22 cellular contexts compared by ENCODE assay signal in the genomic region with DNA sequence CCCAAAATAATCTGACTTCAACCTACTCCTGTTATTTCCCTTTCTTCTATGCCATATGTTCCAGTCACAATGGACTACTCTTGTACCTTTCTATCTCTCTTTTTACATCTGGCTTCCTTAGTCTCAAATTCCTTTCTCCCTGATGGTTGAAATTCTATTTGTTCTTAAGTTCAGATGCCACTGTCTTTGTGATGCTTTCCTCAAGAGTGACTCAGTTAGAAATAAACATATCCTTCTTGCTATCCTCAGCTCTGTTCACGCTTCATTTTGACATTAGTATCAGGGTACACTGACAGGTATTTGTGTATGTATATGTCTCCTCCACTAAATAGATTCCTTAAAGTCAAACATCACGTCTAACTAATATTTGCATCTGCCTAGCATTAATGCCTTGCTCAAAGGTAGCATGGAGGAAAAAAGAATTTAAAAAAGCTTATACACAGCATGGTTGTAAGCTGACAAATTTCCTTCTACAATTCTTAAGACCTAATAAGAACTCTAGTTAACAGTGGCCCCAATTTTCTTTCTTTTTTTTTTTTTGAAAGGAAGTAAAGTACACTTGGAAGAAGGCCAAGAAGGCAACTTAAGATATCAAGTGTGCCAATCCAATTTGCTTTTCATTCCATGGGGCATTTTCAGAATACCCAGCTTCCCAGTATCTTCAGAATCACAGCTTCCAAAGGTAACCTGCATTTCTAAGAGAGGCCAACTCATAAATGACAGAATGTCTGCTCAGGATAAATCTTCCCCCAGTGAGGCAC. TPM values are rescaled to one million over a fixed set of nuclear protein-coding genes. Genes with fewer than 3 reads are reported as not detected.
A peak's percentile ranks its signal among the peaks of the same experiment; 100 is the strongest.
DNase-seq lines count a peak whose midpoint lies in the region; ATAC-seq, FAIRE-seq and TF ChIP-seq lines count a peak whose summit lies in the region.
"Had no signal": no experiment of that assay in that cellular context is flagged by ENCODE, and none has a peak within 500 bp of the region (broad histone marks: within the 10 kb centered on the region; RNA-seq: fewer than 3 reads in every experiment).

No MANE protein-coding gene starts in this region.

- FAIRE-seq in bronchial epithelial cell (lab: Jason Lieb, UNC), result no peak
- FAIRE-seq: A204.1 had no signal

- H2AFZ ChIP-seq in mesenchymal stem cell (ENCODE audit: low read depth, low read length), result no peak overlapping the region

- no peak overlapping the region for H3K27ac ChIP-seq in mesenchymal stem cell (ENCODE audit: low read length, poor library complexity, severe bottlenecking)
- H3K27ac ChIP-seq in CD4-positive, alpha-beta memory T cell (ENCODE audit: low read depth, low read length), result no peak overlapping the region
- H3K27ac ChIP-seq: heart left ventricle, SJSA1 had no signal

- H3K36me3 ChIP-seq in bronchial epithelial cell (ENCODE audit: control insufficient read depth, insufficient read depth, low read length) (peaks cover 4% of the 10 kb centered on the region), mesenchymal stem cell (ENCODE audit: control insufficient read depth in 1 of 2, insufficient read depth in 2 of 2, low read depth in 1 of 2, low read length in 2 of 2) (peaks cover 4 to 56% of the 10 kb centered on the region in 2 experiments)
- peaks cover 12% of the 10 kb centered on the region for H3K36me3 ChIP-seq in CD4-positive, alpha-beta memory T cell (ENCODE audit: insufficient read depth, low read length)

- no peak overlapping the region for H3K14ac ChIP-seq in mesenchymal stem cell (ENCODE audit: low read length in 2 of 2)

- TF ChIP-seq CTCF in bronchial epithelial cell (IDR thresholded peaks at IDR 0.05; ENCODE audit: insufficient read depth, low read length, severe bottlenecking), result no peak

- DNase-seq in NCI-H524 (lab: John Stamatoyannopoulos, UW), result peak; percentile 27 to 73
- no peak for DNase-seq in NCI-H524 treated with DMSO at 0.1 percent for 48 hours (lab: John Stamatoyannopoulos, UW)
- peak; percentile 29 for DNase-seq in NCI-H69 (lab: John Stamatoyannopoulos, UW)
- peak; percentile 27 for DNase-seq in bronchial epithelial cell (ENCODE audit: low read depth)
- peak; percentile 50 for DNase-seq in mesenchymal stem cell
- no peak for DNase-seq in NCI-H1930 (lab: John Stamatoyannopoulos, UW)
- DNase-seq in CD4-positive, alpha-beta memory T cell, result no peak
- DNase-seq: activated CD4-positive, alpha-beta T cell treated with anti-CD3 and anti-CD28 coated beads, Interleukin-2, amount 50 U/mL, for 48 hours; activated CD4-positive, CD25-positive, alpha-beta regulatory T cell; activated CD8-positive, alpha-beta memory T cell treated with anti-CD3 and anti-CD28 coated beads, Interleukin-2, amount 50 U/mL, for 4 hours; activated naive CD8-positive, alpha-beta T cell treated with anti-CD3 and anti-CD28 coated beads for 36 hours; COR-L47; heart left ventricle; left cardiac atrium; naive thymus-derived CD4-positive, alpha-beta T cell; NCI-H526; nucleus accumbens; stimulated activated CD4-positive, alpha-beta T cell treated with anti-CD3 and anti-CD28 coated beads, Interleukin-2, amount 100 ng/mL, for 24 hours had no signal

- no peak overlapping the region for H2BK120ac ChIP-seq in mesenchymal stem cell (ENCODE audit: low read depth, low read length)

- no peak overlapping the region for H4K8ac ChIP-seq in mesenchymal stem cell (ENCODE audit: low read length)

- H3K27me3 ChIP-seq in bronchial epithelial cell (ENCODE audit: control insufficient read depth, insufficient read depth, low read length) (no peaks in the 10 kb centered on the region), mesenchymal stem cell (ENCODE audit: control insufficient read depth in 1 of 2, insufficient read depth in 1 of 2, low read length in 2 of 2) (no peaks in the 10 kb centered on the region)
- no peaks in the 10 kb centered on the region for H3K27me3 ChIP-seq in CD4-positive, alpha-beta memory T cell (ENCODE audit: insufficient read depth, low read length)
- H3K27me3 ChIP-seq: heart left ventricle, SJSA1 had no signal

- no peaks in the 10 kb centered on the region for H3K9me3 ChIP-seq in mesenchymal stem cell (ENCODE audit: control insufficient read depth, low read length)
- H3K9me3 ChIP-seq in CD4-positive, alpha-beta memory T cell (ENCODE audit: control insufficient read depth in 1 of 2, low read length in 2 of 2), result no peaks in the 10 kb centered on the region
- H3K9me3 ChIP-seq: heart left ventricle, SJSA1 had no signal

- H3K23ac ChIP-seq in mesenchymal stem cell (ENCODE audit: low read length in 2 of 2), result no peak overlapping the region

- CTCF ChIA-PET in CD4-positive, alpha-beta memory T cell (lab: Charles Lee; ENCODE audit: partially characterized antibody), result interaction anchor here (0.9 to 1.9 kb wide), 3 partner anchors 11 to 152 kb away, joined by 3 to 6 read pairs (median 3); a partner anchor contains a TSS

- H2BK5ac ChIP-seq in mesenchymal stem cell (ENCODE audit: low read depth, low read length, poor library complexity, severe bottlenecking), result no peak overlapping the region

- intact Hi-C loops in CD4-positive, alpha-beta memory T cell (cut with micrococcal nuclease), result no loop called here

- no CpG with 5 or more reads among the region's 2 CpGs for WGBS in mesenchymal stem cell

- no peak overlapping the region for H2AK5ac ChIP-seq in mesenchymal stem cell (ENCODE audit: low read length, severe bottlenecking)

- H3K79me1 ChIP-seq in mesenchymal stem cell (replicated peaks; ENCODE audit: low read length, poor library complexity, severe bottlenecking), result peaks cover 12% of the 10 kb centered on the region

- H3K9me3 Mint-ChIP-seq in CD4-positive, alpha-beta memory T cell, result no peaks in the 10 kb centered on the region
- H3K9me3 Mint-ChIP-seq: activated naive CD8-positive, alpha-beta T cell treated with anti-CD3 and anti-CD28 coated beads for 36 hours; mesothelial cell of epicardium; naive thymus-derived CD4-positive, alpha-beta T cell had no signal

- no peak overlapping the region for H2BK12ac ChIP-seq in mesenchymal stem cell (ENCODE audit: low read length in 2 of 2)

- peaks cover 0 to 10% (median 5%) of the 10 kb centered on the region in 4 donors for H3K4me1 Mint-ChIP-seq in CD4-positive, alpha-beta memory T cell

- H4K91ac ChIP-seq in mesenchymal stem cell (ENCODE audit: low read length), result no peak overlapping the region

- no peak overlapping the region for H3K4me3 ChIP-seq in bronchial epithelial cell (ENCODE audit: low read depth, low read length)
- no peak overlapping the region for H3K4me3 ChIP-seq in mesenchymal stem cell (ENCODE audit: insufficient read depth in 1 of 2, low read depth in 1 of 2, low read length in 2 of 2)
- H3K4me3 ChIP-seq in CD4-positive, alpha-beta memory T cell (ENCODE audit: low read length in 2 of 2), result no peak overlapping the region
- H3K4me3 ChIP-seq: heart left ventricle, SJSA1 had no signal

- H2BK15ac ChIP-seq in mesenchymal stem cell (ENCODE audit: low read depth, poor library complexity, severe bottlenecking), result no peak overlapping the region

- no peak overlapping the region for H3K18ac ChIP-seq in mesenchymal stem cell (ENCODE audit: low read depth in 1 of 2, low read length in 2 of 2)

- H3K4ac ChIP-seq in mesenchymal stem cell (ENCODE audit: low read depth in 1 of 2, low read length in 2 of 2), result no peak overlapping the region

- H3K36me3 Mint-ChIP-seq in CD4-positive, alpha-beta memory T cell, result peaks cover 31 to 52% of the 10 kb centered on the region in 2 donors

- H3K4me2 ChIP-seq in mesenchymal stem cell (ENCODE audit: low read length, poor library complexity, severe bottlenecking), result no peak overlapping the region

- no peaks in the 10 kb centered on the region for H3K27me3 Mint-ChIP-seq in CD4-positive, alpha-beta memory T cell
- H3K27me3 Mint-ChIP-seq: activated naive CD8-positive, alpha-beta T cell treated with anti-CD3 and anti-CD28 coated beads for 36 hours; naive thymus-derived CD4-positive, alpha-beta T cell had no signal

- H3K27ac Mint-ChIP-seq in CD4-positive, alpha-beta memory T cell, result peak overlapping the region in 2 of 7 donors; percentile 9 to 40
- H3K27ac Mint-ChIP-seq: activated naive CD8-positive, alpha-beta T cell treated with anti-CD3 and anti-CD28 coated beads for 36 hours; mesothelial cell of epicardium had no signal

- no peak for ATAC-seq in GM18907 (IDR thresholded peaks at IDR 0.05; ENCODE audit: unreplicated experiment)
- ATAC-seq: heart left ventricle; left cardiac atrium; naive thymus-derived CD4-positive, alpha-beta T cell had no signal

- H3K4me3 Mint-ChIP-seq in CD4-positive, alpha-beta memory T cell, result no peak overlapping the region
- H3K4me3 Mint-ChIP-seq: activated naive CD8-positive, alpha-beta T cell treated with anti-CD3 and anti-CD28 coated beads for 36 hours; mesothelial cell of epicardium; naive thymus-derived CD4-positive, alpha-beta T cell had no signal

- POLR2A ChIA-PET in CD4-positive, alpha-beta memory T cell (lab: Charles Lee; ENCODE audit: partially characterized antibody), result no interaction called here

- no peaks in the 10 kb centered on the region for H3K4me1 ChIP-seq in mesenchymal stem cell (ENCODE audit: control insufficient read depth, insufficient read depth, low read depth, low read length)
- no peaks in the 10 kb centered on the region for H3K4me1 ChIP-seq in CD4-positive, alpha-beta memory T cell (ENCODE audit: insufficient read depth, low read length)

- H3K9ac ChIP-seq in mesenchymal stem cell (ENCODE audit: low read length), result no peak overlapping the region

RNA-seq across cellular contexts. Expression of a gene that starts 58.0 kb away (rescaled TPM):
- total RNA-seq in bronchial epithelial cell, result 24.7 and 59.8 TPM in 2 replicates
- polyA plus RNA-seq in mesenchymal stem cell (2013, experiment 1 of 2), result 88.1 TPM
- 81.3 TPM for polyA plus RNA-seq in mesenchymal stem cell (2013, experiment 2 of 2)
- total RNA-seq in CD4-positive, alpha-beta memory T cell, result 1 to 10 TPM; 1.2 TPM
- polyA plus RNA-seq in CD4-positive, alpha-beta memory T cell, result under 1 TPM; 0.24 to 0.43 TPM

Comparison
In these comparisons a context has a peak if more than half of its experiments do, and no peak if none do; other contexts are left out.
1. DNase-seq: peak in NCI-H524 (2 of 2), NCI-H69 (single experiment), bronchial epithelial cell (single experiment) and mesenchymal stem cell (single experiment); none in NCI-H524 treated with DMSO at 0.1 percent for 48 hours (single experiment), NCI-H1930 (0 of 2) and CD4-positive, alpha-beta memory T cell (0 of 5).
2. RNA of a gene that starts 58.0 kb away (total RNA-seq): 24.7 to 59.8 TPM in bronchial epithelial cell; 1.2 TPM in CD4-positive, alpha-beta memory T cell; every median in the first group is over 10 times any median in the second.